In the genomic region with DNA sequence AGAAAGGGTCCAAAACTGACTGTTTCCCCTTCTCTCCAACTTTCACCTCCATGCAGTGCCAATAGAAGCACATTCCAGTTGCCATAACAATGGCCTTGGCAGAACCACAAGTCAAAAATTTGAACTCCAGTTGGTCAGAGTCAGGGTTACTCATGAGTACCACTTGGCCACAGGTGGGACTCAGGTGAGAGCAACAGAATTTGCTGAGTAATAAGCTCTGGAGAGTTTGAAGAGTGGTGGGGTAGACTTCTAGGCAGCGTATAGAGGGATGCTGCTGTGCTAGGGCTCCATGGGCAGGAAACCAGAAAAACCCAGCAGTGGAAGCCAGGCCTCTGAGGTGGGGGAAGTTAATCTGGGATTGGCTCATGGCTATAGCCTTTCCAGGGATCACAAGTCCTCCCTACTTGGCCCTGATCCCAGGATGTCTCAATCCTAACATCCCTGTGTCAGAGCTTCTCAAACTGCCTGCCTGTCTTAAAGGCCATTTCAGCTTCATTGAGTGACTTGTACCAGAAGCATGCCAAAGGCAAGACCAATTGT, we compare ENCODE assay signal across 13 cellular contexts. TPM values are rescaled to one million over a fixed set of nuclear protein-coding genes. Genes with fewer than 3 reads are reported as not detected.
A peak's percentile ranks its signal among the peaks of the same experiment; 100 is the strongest.
DNase-seq lines count a peak whose midpoint lies in the region; ATAC-seq and TF ChIP-seq lines count a peak whose summit lies in the region.
"Had no signal": no experiment of that assay in that cellular context is flagged by ENCODE, and none has a peak within 500 bp of the region (broad histone marks: within the 10 kb centered on the region; RNA-seq: fewer than 3 reads in every experiment).

No MANE protein-coding gene starts in this region.

- ATAC-seq in sciatic nerve (peak; percentile 94), HG02571 (IDR thresholded peaks at IDR 0.05; ENCODE audit: unreplicated experiment) (no peak), GM18517 (IDR thresholded peaks at IDR 0.05; ENCODE audit: unreplicated experiment) (no peak)
- ATAC-seq: K562 had no signal

- CTCF ChIA-PET in RWPE1 (lab: Yijun Ruan, JAX) = interaction anchor here (0.9 kb wide), 1 partner anchor 30 kb away, joined by 3 read pairs; the partner anchor contains the start of gene SNX18

- DNase-seq in EL (peak; percentile 74), RWPE1 (ENCODE audit: low spot score) (peak; percentile 48), glomerular visceral epithelial cell (ENCODE audit: extremely low spot score) (peak; percentile 50), sciatic nerve (ENCODE audit: low spot score) (peak; percentile 72), NCI-H128 (lab: John Stamatoyannopoulos, UW; ENCODE audit: unreplicated experiment) (no peak), OCI-M1 (lab: John Stamatoyannopoulos, UW) (no peak)
- DNase-seq: activated CD8-positive, alpha-beta memory T cell treated with anti-CD3 and anti-CD28 coated beads, Interleukin-2, amount 50 U/mL, for 48 hours; DMS153; NCI-H510A; T-helper 2 cell had no signal

- H3K27ac ChIP-seq in RWPE1 = no peak overlapping the region

- intact Hi-C loops in sciatic nerve (cut with DNase I) = no loop called here

- TF ChIP-seq CTCF in RWPE1 (conservative IDR thresholded peaks at IDR 0.05; ENCODE audit: low read depth) = no peak

- POLR2A ChIA-PET in RWPE1 (lab: Yijun Ruan, JAX; ENCODE audit: low non-redundant PET) = no interaction called here

RNA-seq across cellular contexts. Expression of gene SNX18, which starts 30.2 kb away (rescaled TPM):
- total RNA-seq in sciatic nerve = 38.7 TPM

Comparison
In these comparisons a context has a peak if more than half of its experiments do, and no peak if none do; other contexts are left out.
1. DNase-seq: peak in EL (single experiment), RWPE1 (single experiment), glomerular visceral epithelial cell (single experiment) and sciatic nerve (single experiment); none in NCI-H128 (single experiment) and OCI-M1 (single experiment).